In genomic region chr19:45782162-45782623, GRCh38 we compare ENCODE assay signal across 8 cellular contexts.
DNase-seq lines count a peak whose midpoint lies in the region; ATAC-seq and TF ChIP-seq lines count a peak whose summit lies in the region.

Gene DMPK (minus strand): TSS chr19:45782490. CDS start chr19:45782352, 138 bp downstream.

- peaks cover 9 to 49% of the 10 kb centered on the region in 2 experiments; a peak in 2 of 3 replicates for H3K36me3 ChIP-seq in HEK293 (ENCODE audit: control insufficient read depth in 2 of 2, insufficient read depth in 1 of 2, low read length in 2 of 2)

- peaks cover 9% of the 10 kb centered on the region; the same call in 1 of the 2 replicates for H3K4me1 ChIP-seq in HEK293 (ENCODE audit: control insufficient read depth, insufficient read depth, low read length)

- POLR2A ChIA-PET in HEK293 (lab: Yijun Ruan, JAX), result interaction anchor here (0.6 to 5.8 kb wide), 9 partner anchors 10 to 1462 kb away, joined by 3 to 78 read pairs (median 5); partner anchors contain the start of genes DMWD, QPCTL, SIX5 and SNRPD2

- CTCF ChIA-PET in HEK293 (lab: Yijun Ruan, JAX), result interaction anchor here (1.2 to 3.3 kb wide), 3 partner anchors 11 to 35 kb away, joined by 3 to 22 read pairs (median 9); partner anchors contain the start of genes DMWD and SIX5

- no peak for ATAC-seq in GM21515 (IDR thresholded peaks at IDR 0.05; ENCODE audit: unreplicated experiment)

- H3K27ac ChIP-seq in HEK293 (ENCODE audit: extremely low read depth, low read depth, low read length) (peak within 1 kb of the TSS; percentile 37; the same call in 1 of the 2 replicates), angular gyrus (ENCODE audit: low read depth, low read length) (peak within 1 kb of the TSS; percentile 30), skin epidermis (peak within 1 kb of the TSS in 20 of 21 experiments; percentile 5 to 84 (median 70))

- H3K9me3 ChIP-seq in HEK293 (ENCODE audit: control insufficient read depth, insufficient read depth, low read depth, low read length), result no peaks in the 10 kb centered on the region

- peak; percentile 75 for DNase-seq in hepatic stellate cell (ENCODE audit: low spot score)
- no peak for DNase-seq in RPMI8226
- DNase-seq in activated CD4-positive, CD25-positive, alpha-beta regulatory T cell (lab: John Stamatoyannopoulos, UW), result no peak
- DNase-seq in NCI-H748 (lab: John Stamatoyannopoulos, UW; ENCODE audit: unreplicated experiment), result no peak

- no peak for TF ChIP-seq CTCF in HEK293 (tag by site-specific recombination; IDR thresholded peaks at IDR 0.05)

- no peak within 1 kb of the TSS for H3K4me3 ChIP-seq in HEK293 (ENCODE audit: low read depth, low read length)
- peak within 1 kb of the TSS; percentile 28 to 39 (median 34) for H3K4me3 ChIP-seq in skin epidermis

TF ChIP-seq in HEK293, 187 proteins besides CTCF, POLR2A, EP300 and RAD21:
- no peak for TF ChIP-seq SETDB1 (IDR thresholded peaks at IDR 0.05; ENCODE audit: insufficient read length, low read length)
- no peak for TF ChIP-seq ZNF423 (tag by site-specific recombination; IDR thresholded peaks at IDR 0.05)
- TF ChIP-seq ZNF23 (tag by site-specific recombination; IDR thresholded peaks at IDR 0.05; ENCODE audit: borderline replicate concordance), result no peak
- TF ChIP-seq ZNF274 (IDR thresholded peaks at IDR 0.05; ENCODE audit: low read length), result no peak
- no peak for TF ChIP-seq ZNF274 (tag by site-specific recombination; IDR thresholded peaks at IDR 0.05; ENCODE audit: borderline replicate concordance)
- no peak for TF ChIP-seq YY1 (tag by site-specific recombination; IDR thresholded peaks at IDR 0.05)
- no peak for TF ChIP-seq ZFHX2 (tag by site-specific recombination; conservative IDR thresholded peaks at IDR 0.05)
TF ChIP-seq in HEK293: peak in this region for 0.
